In genomic region chr1:34597877-34598514, GRCh38 we compare ENCODE assay signal across 8 cellular contexts.
DNase-seq lines count a peak whose midpoint lies in the region; ATAC-seq lines count a peak whose summit lies in the region.

No MANE protein-coding gene starts in this region.

- H3K9me3 ChIP-seq in trophoblast cell (ENCODE audit: insufficient read depth, low read depth, low read length), result peaks cover 2% of the 10 kb centered on the region

- DNase-seq in D341Med (ENCODE audit: low spot score) (peak; percentile 58), HPDE6-E6E7 (ENCODE audit: extremely low spot score) (peak; percentile 31), NCI-H82 (lab: John Stamatoyannopoulos, UW) (peak; percentile 83), globus pallidus (ENCODE audit: low spot score) (peak; percentile 64), trophoblast cell (peak; percentile 59 to 79), OCI-M2 (lab: John Stamatoyannopoulos, UW; ENCODE audit: unreplicated experiment) (no peak)
- DNase-seq in activated T-cell treated with anti-CD3 and anti-CD28 coated beads, Interleukin-2, amount 50 U/mL, for 24 hours, result peak; percentile 63

- H3K36me3 Mint-ChIP-seq in activated T-cell treated with anti-CD3 and anti-CD28 coated beads, Interleukin-2, amount 50 U/mL, for 24 hours (ENCODE audit: low read depth), result no peaks in the 10 kb centered on the region

- no peak for ATAC-seq in GM19455 (IDR thresholded peaks at IDR 0.05; ENCODE audit: unreplicated experiment)

- H3K18ac ChIP-seq in trophoblast cell (ENCODE audit: low read length), result no peak overlapping the region

- no peak overlapping the region for H2BK5ac ChIP-seq in trophoblast cell (ENCODE audit: low read depth, low read length, poor library complexity)

- H3K27ac ChIP-seq in trophoblast cell (ENCODE audit: low read depth, low read length), result no peak overlapping the region

- no peak overlapping the region for H3K27ac Mint-ChIP-seq in activated T-cell treated with anti-CD3 and anti-CD28 coated beads, Interleukin-2, amount 50 U/mL, for 24 hours

- H3K4me1 Mint-ChIP-seq in activated T-cell treated with anti-CD3 and anti-CD28 coated beads, Interleukin-2, amount 50 U/mL, for 24 hours (ENCODE audit: low read depth), result no peaks in the 10 kb centered on the region

- H3K23ac ChIP-seq in trophoblast cell (ENCODE audit: low read length), result no peak overlapping the region

- H4K8ac ChIP-seq in trophoblast cell (ENCODE audit: low read depth, low read length), result no peak overlapping the region

- H3K79me2 ChIP-seq in trophoblast cell (ENCODE audit: control insufficient read depth, insufficient read depth, low read length, poor library complexity), result no peaks in the 10 kb centered on the region

- no peak overlapping the region for H4K91ac ChIP-seq in trophoblast cell (ENCODE audit: low read depth, low read length)

- H3K14ac ChIP-seq in trophoblast cell (ENCODE audit: low read length), result no peak overlapping the region

- H3K36me3 ChIP-seq in trophoblast cell (ENCODE audit: control insufficient read depth in 1 of 2, insufficient read depth in 2 of 2, low read length in 2 of 2), result no peaks in the 10 kb centered on the region

- H4K12ac ChIP-seq in trophoblast cell (ENCODE audit: low read depth, low read length), result no peak overlapping the region

- H3K4ac ChIP-seq in trophoblast cell (ENCODE audit: low read depth, low read length), result no peak overlapping the region

- peaks cover 8% of the 10 kb centered on the region for H3K27me3 Mint-ChIP-seq in activated T-cell treated with anti-CD3 and anti-CD28 coated beads, Interleukin-2, amount 50 U/mL, for 24 hours

- H3K4me3 ChIP-seq in trophoblast cell (ENCODE audit: low read depth, low read length), result no peak overlapping the region

- H3K4me3 Mint-ChIP-seq in activated T-cell treated with anti-CD3 and anti-CD28 coated beads, Interleukin-2, amount 50 U/mL, for 24 hours, result no peak overlapping the region

- no peaks in the 10 kb centered on the region for H3K27me3 ChIP-seq in trophoblast cell (ENCODE audit: insufficient read depth, low read length)

- WGBS in trophoblast cell (ENCODE audit: extremely low coverage, insufficient coverage, insufficient read length), result no CpG with 5 or more reads among the region's 5 CpGs

- H3K9me3 Mint-ChIP-seq in activated T-cell treated with anti-CD3 and anti-CD28 coated beads, Interleukin-2, amount 50 U/mL, for 24 hours, result no peaks in the 10 kb centered on the region

- no peak overlapping the region for H2AK5ac ChIP-seq in trophoblast cell (ENCODE audit: low read length)

- no peak overlapping the region for H3K4me2 ChIP-seq in trophoblast cell (ENCODE audit: low read length)

- no peaks in the 10 kb centered on the region for H3K79me1 ChIP-seq in trophoblast cell (ENCODE audit: low read length)

- H2AFZ ChIP-seq in trophoblast cell (ENCODE audit: insufficient read depth, low read length, poor library complexity), result no peak overlapping the region

- H2BK12ac ChIP-seq in trophoblast cell (ENCODE audit: low read length), result no peak overlapping the region

- H3K4me1 ChIP-seq in trophoblast cell (ENCODE audit: control insufficient read depth in 1 of 2, insufficient read depth in 2 of 2, low read length in 2 of 2), result no peaks in the 10 kb centered on the region

- H2BK120ac ChIP-seq in trophoblast cell (ENCODE audit: insufficient read depth, low read length, poor library complexity), result no peak overlapping the region

- H3K9ac ChIP-seq in trophoblast cell (ENCODE audit: low read length), result no peak overlapping the region
